Comparison of ENCODE assay signal across 9 cellular contexts in the genomic region with DNA sequence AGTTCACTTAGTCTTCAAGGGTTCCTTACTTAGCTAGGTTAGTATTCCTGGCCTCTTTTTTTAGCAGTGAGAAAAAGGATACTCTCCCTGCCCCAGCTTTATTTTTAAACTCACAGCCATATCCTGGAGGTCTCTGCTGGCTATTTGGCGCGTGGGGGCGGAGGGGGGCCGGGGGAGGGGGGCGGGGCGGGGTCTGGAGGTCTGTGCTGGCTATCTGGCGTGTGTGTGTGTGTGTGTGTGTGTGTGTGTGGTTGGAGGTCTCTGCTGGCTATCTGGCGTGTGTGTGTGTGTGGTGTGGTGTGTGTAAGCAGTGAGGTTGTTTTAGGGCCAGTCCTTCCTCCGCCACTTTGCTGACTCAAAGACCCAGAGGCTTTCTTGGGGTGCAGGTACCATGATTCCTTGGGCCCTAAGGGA. TPM values are rescaled to one million over a fixed set of nuclear protein-coding genes. Genes with fewer than 3 reads are reported as not detected.
A peak's percentile ranks its signal among the peaks of the same experiment; 100 is the strongest.
DNase-seq lines count a peak whose midpoint lies in the region; ATAC-seq and TF ChIP-seq lines count a peak whose summit lies in the region.
"Had no signal": no experiment of that assay in that cellular context is flagged by ENCODE, and none has a peak within 500 bp of the region (broad histone marks: within the 10 kb centered on the region; RNA-seq: fewer than 3 reads in every experiment).

No MANE protein-coding gene starts in this region.

- H3K36me3 Mint-ChIP-seq in activated T-cell treated with anti-CD3 and anti-CD28 coated beads, Interleukin-2, amount 50 U/mL, for 24 hours (ENCODE audit: low read depth), result no peaks in the 10 kb centered on the region
- H3K36me3 Mint-ChIP-seq in type B pancreatic cell, result no peaks in the 10 kb centered on the region

- H3K27me3 Mint-ChIP-seq in activated T-cell treated with anti-CD3 and anti-CD28 coated beads, Interleukin-2, amount 50 U/mL, for 24 hours, result peaks cover 46% of the 10 kb centered on the region
- peaks cover 12% of the 10 kb centered on the region for H3K27me3 Mint-ChIP-seq in type B pancreatic cell

- no peak overlapping the region for H3K27ac Mint-ChIP-seq in activated T-cell treated with anti-CD3 and anti-CD28 coated beads, Interleukin-2, amount 50 U/mL, for 24 hours
- peak overlapping the region; percentile 59 for H3K27ac Mint-ChIP-seq in type B pancreatic cell

- ATAC-seq in HG02973 (IDR thresholded peaks at IDR 0.05; ENCODE audit: unreplicated experiment), result no peak
- no peak for ATAC-seq in GM19463 (IDR thresholded peaks at IDR 0.05; ENCODE audit: unreplicated experiment)

- peak overlapping the region; percentile 46 for H3K4me3 Mint-ChIP-seq in activated T-cell treated with anti-CD3 and anti-CD28 coated beads, Interleukin-2, amount 50 U/mL, for 24 hours
- H3K4me3 Mint-ChIP-seq in type B pancreatic cell, result peak overlapping the region; percentile 88

- peaks cover 4% of the 10 kb centered on the region for H3K4me1 Mint-ChIP-seq in activated T-cell treated with anti-CD3 and anti-CD28 coated beads, Interleukin-2, amount 50 U/mL, for 24 hours (ENCODE audit: low read depth)
- H3K4me1 Mint-ChIP-seq in type B pancreatic cell (ENCODE audit: unreplicated experiment), result peaks cover 9% of the 10 kb centered on the region

- TF ChIP-seq CTCF in breast epithelium (IDR thresholded peaks at IDR 0.05) (no peak), type B pancreatic cell (conservative IDR thresholded peaks at IDR 0.05) (no peak)

- no peaks in the 10 kb centered on the region for H3K36me3 ChIP-seq in breast epithelium

- H3K4me1 ChIP-seq in breast epithelium, result no peaks in the 10 kb centered on the region

- H3K27me3 ChIP-seq in breast epithelium, result no peaks in the 10 kb centered on the region

- DNase-seq in activated T-cell treated with anti-CD3 and anti-CD28 coated beads, Interleukin-2, amount 50 U/mL, for 24 hours, result no peak
- DNase-seq in activated T-cell treated with anti-CD3 and anti-CD28 coated beads, Interleukin-2, amount 50 U/mL, for 48 hours, result no peak
- DNase-seq in breast epithelium (ENCODE audit: low spot score in 2 of 2) (no peak), left kidney (ENCODE audit: low read depth, low spot score) (peak; percentile 72), type B pancreatic cell (ENCODE audit: extremely low spot score, unreplicated experiment) (no peak)
- no peak for DNase-seq in activated CD8-positive, alpha-beta memory T cell treated with anti-CD3 and anti-CD28 coated beads for 24 hours

- H3K27ac ChIP-seq in breast epithelium, result no peak overlapping the region

- H3K4me3 ChIP-seq in breast epithelium, result peak overlapping the region; percentile 36 to 68 (median 61)

- no peaks in the 10 kb centered on the region for H3K9me3 Mint-ChIP-seq in activated T-cell treated with anti-CD3 and anti-CD28 coated beads, Interleukin-2, amount 50 U/mL, for 24 hours
- peaks cover 5% of the 10 kb centered on the region for H3K9me3 Mint-ChIP-seq in type B pancreatic cell

- no peaks in the 10 kb centered on the region for H3K9me3 ChIP-seq in breast epithelium

- intact Hi-C loops in breast epithelium (cut with DNase I; ENCODE audit: low total_unique reads), result no loop called here

- TF ChIP-seq POLR2A in breast epithelium (IDR thresholded peaks at IDR 0.05), result no peak

RNA-seq across cellular contexts. Expression of a gene that starts 0.6 kb away (rescaled TPM):
- total RNA-seq in breast epithelium (1 to 10 TPM in 1 of 3 donors, under 1 TPM in 2; 0.32 to 1.5 (median 0.66) TPM), type B pancreatic cell (ENCODE audit: low replicate concordance) (2.6 and 3.0 TPM in 2 replicates)
- total RNA-seq: activated CD8-positive, alpha-beta memory T cell treated with anti-CD3 and anti-CD28 coated beads for 36 hours had no signal
